ENCODE assay signal across 8 cellular contexts in genomic region chr7:148697950-148698396, GRCh38. TPM values are rescaled to one million over a fixed set of nuclear protein-coding genes. Genes with fewer than 3 reads are reported as not detected.
DNase-seq lines count a peak whose midpoint lies in the region; ATAC-seq and TF ChIP-seq lines count a peak whose summit lies in the region.

No MANE protein-coding gene starts in this region.

- intact Hi-C loops in esophagus squamous epithelium (cut with DNase I): no loop called here

- no peaks in the 10 kb centered on the region for H3K27me3 Mint-ChIP-seq in T-helper 2 cell treated with Interferon-gamma antibody and Interleukin-4, amounts not matched to agents 5 μg/mL and 100 μg/mL, for 36 hours (ENCODE audit: low read depth)
- peaks cover 6% of the 10 kb centered on the region for H3K27me3 Mint-ChIP-seq in progenitor cell of endocrine pancreas

- peaks cover 38% of the 10 kb centered on the region for H3K4me1 Mint-ChIP-seq in T-helper 2 cell treated with Interferon-gamma antibody and Interleukin-4, amounts not matched to agents 5 μg/mL and 100 μg/mL, for 36 hours (ENCODE audit: low read depth)
- peaks cover 38% of the 10 kb centered on the region for H3K4me1 Mint-ChIP-seq in progenitor cell of endocrine pancreas (ENCODE audit: low read depth)

- H3K4me3 Mint-ChIP-seq in T-helper 2 cell treated with Interferon-gamma antibody and Interleukin-4, amounts not matched to agents 5 μg/mL and 100 μg/mL, for 36 hours: peak overlapping the region; percentile 87
- peak overlapping the region; percentile 83 for H3K4me3 Mint-ChIP-seq in progenitor cell of endocrine pancreas (ENCODE audit: low read depth)

- no peak for TF ChIP-seq POLR2A in esophagus squamous epithelium (IDR thresholded peaks at IDR 0.05)

- H3K27ac ChIP-seq in esophagus squamous epithelium: peak overlapping the region; percentile 93 to 98 (median 97)

- 0% methylated on average over 10 to 13 of the region's 18 CpGs for WGBS in esophagus squamous epithelium, 2 donors

- no peaks in the 10 kb centered on the region for H3K36me3 ChIP-seq in esophagus squamous epithelium

- H3K36me3 Mint-ChIP-seq in T-helper 2 cell treated with Interferon-gamma antibody and Interleukin-4, amounts not matched to agents 5 μg/mL and 100 μg/mL, for 36 hours (ENCODE audit: low read depth): peaks cover 3% of the 10 kb centered on the region
- no peaks in the 10 kb centered on the region for H3K36me3 Mint-ChIP-seq in progenitor cell of endocrine pancreas (ENCODE audit: insufficient read depth)

- H3K27ac Mint-ChIP-seq in T-helper 2 cell treated with Interferon-gamma antibody and Interleukin-4, amounts not matched to agents 5 μg/mL and 100 μg/mL, for 36 hours: peak overlapping the region; percentile 88
- H3K27ac Mint-ChIP-seq in progenitor cell of endocrine pancreas: peak overlapping the region; percentile 95

- no peak for DNase-seq in T-helper 2 cell treated with Interferon-gamma antibody and Interleukin-4, amounts not matched to agents 5 μg/mL and 100 μg/mL, for 36 hours (ENCODE audit: low spot score)
- no peak for DNase-seq in esophagus squamous epithelium (lab: John Stamatoyannopoulos, UW)
- DNase-seq in progenitor cell of endocrine pancreas (ENCODE audit: low spot score, unreplicated experiment): no peak
- DNase-seq in KBM-7: no peak
- DNase-seq in activated CD4-positive, alpha-beta T cell treated with anti-CD3 and anti-CD28 coated beads for 48 hours: no peak
- no peak for DNase-seq in activated CD4-positive, alpha-beta T cell treated with anti-CD3 and anti-CD28 coated beads for 4 hours

- H3K9me3 ChIP-seq in esophagus squamous epithelium: no peaks in the 10 kb centered on the region

- peak overlapping the region; percentile 77 for H3K4me3 ChIP-seq in GM12875 (ENCODE audit: low read depth, low read length)
- H3K4me3 ChIP-seq in esophagus squamous epithelium: peak overlapping the region; percentile 85 to 98 (median 89)

- peaks cover 14 to 41% (median 25%) of the 10 kb centered on the region in 3 donors for H3K4me1 ChIP-seq in esophagus squamous epithelium

- no peak for TF ChIP-seq CTCF in GM12875 (IDR thresholded peaks at IDR 0.05; ENCODE audit: borderline replicate concordance, insufficient read depth, low read depth, low read length)
- no peak for TF ChIP-seq CTCF in esophagus squamous epithelium (IDR thresholded peaks at IDR 0.05)
- no peak for TF ChIP-seq CTCF in progenitor cell of endocrine pancreas (IDR thresholded peaks at IDR 0.05; ENCODE audit: unreplicated experiment)

- in situ Hi-C loops in KBM-7 (cut with MboI; ENCODE audit: low pct_unique_long_range_greater_than_20kb, low sequenced_read_pairs): no loop called here

- H3K9me3 Mint-ChIP-seq in T-helper 2 cell treated with Interferon-gamma antibody and Interleukin-4, amounts not matched to agents 5 μg/mL and 100 μg/mL, for 36 hours: no peaks in the 10 kb centered on the region
- H3K9me3 Mint-ChIP-seq in progenitor cell of endocrine pancreas (ENCODE audit: low read depth): no peaks in the 10 kb centered on the region

- H3K27me3 ChIP-seq in esophagus squamous epithelium: no peaks in the 10 kb centered on the region

- peak; percentile 1 for ATAC-seq in HG02588 (IDR thresholded peaks at IDR 0.05; ENCODE audit: unreplicated experiment)

RNA-seq across cellular contexts. Expression of gene CUL1, which starts 0.7 kb away (rescaled TPM):
- total RNA-seq in esophagus squamous epithelium (10 to 100 TPM; 24.5 to 56.6 (median 45.9) TPM), progenitor cell of endocrine pancreas (58.8 and 58.9 TPM in 2 replicates)
